16 cellular contexts compared by ENCODE assay signal in genomic region chr12:47711448-47711847, GRCh38. TPM values are rescaled to one million over a fixed set of nuclear protein-coding genes. Genes with fewer than 3 reads are reported as not detected.
DNase-seq lines count a peak whose midpoint lies in the region; ATAC-seq and TF ChIP-seq lines count a peak whose summit lies in the region.
"Had no signal": no experiment of that assay in that cellular context is flagged by ENCODE, and none has a peak within 500 bp of the region (broad histone marks: within the 10 kb centered on the region; RNA-seq: fewer than 3 reads in every experiment).

No MANE protein-coding gene starts in this region.

- H3K4me1 ChIP-seq in IMR-90 (ENCODE audit: control insufficient read depth, insufficient read depth, low read length) (peaks cover 3% of the 10 kb centered on the region; the same call in 1 of the 2 replicates), mesendoderm (ENCODE audit: control insufficient read depth, low read depth, low read length) (no peaks in the 10 kb centered on the region)
- H3K4me1 ChIP-seq: BE2C had no signal

- H3K27me3 ChIP-seq in IMR-90 (ENCODE audit: control insufficient read depth, insufficient read depth, low read length) (no peaks in the 10 kb centered on the region), mesendoderm (ENCODE audit: insufficient read depth, low read length, poor library complexity) (no peaks in the 10 kb centered on the region)
- H3K27me3 ChIP-seq: BE2C had no signal

- peaks cover 90% of the 10 kb centered on the region for H3K4me1 Mint-ChIP-seq in dendritic cell treated with granulocyte-macrophage colony-stimulating factor and Interleukin-4, amounts not matched to agents 40 ng/mL and 50 ng/mL, for 4 days (ENCODE audit: low read depth)

- no peak overlapping the region for H4K91ac ChIP-seq in IMR-90 (ENCODE audit: insufficient read depth, low read depth, low read length)

- POLR2A ChIA-PET in IMR-90 (lab: Charles Lee; ENCODE audit: unreplicated experiment): no interaction called here

- CTCF ChIA-PET in IMR-90 (lab: Yijun Ruan, JAX): interaction anchor here (1.1 to 1.4 kb wide), 2 partner anchors 61 to 126 kb away, joined by 3 read pairs; partner anchors contain the start of gene SLC48A1

- no peak overlapping the region for H3K14ac ChIP-seq in IMR-90 (replicated peaks; ENCODE audit: low read depth, low read length)

- H3K4me3 Mint-ChIP-seq in dendritic cell treated with granulocyte-macrophage colony-stimulating factor and Interleukin-4, amounts not matched to agents 40 ng/mL and 50 ng/mL, for 4 days: no peak overlapping the region
- H3K4me3 Mint-ChIP-seq: CD4-positive, alpha-beta memory T cell had no signal

- H3K9ac ChIP-seq in IMR-90 (ENCODE audit: low read depth, low read length): no peak overlapping the region
- H3K9ac ChIP-seq in mesendoderm (ENCODE audit: low read length): no peak overlapping the region

- TF ChIP-seq CTCF in IMR-90 (conservative IDR thresholded peaks at IDR 0.05; ENCODE audit: low read depth, low read length): no peak

- H2BK15ac ChIP-seq in IMR-90 (ENCODE audit: low read depth, low read length) (no peak overlapping the region), mesendoderm (replicated peaks; ENCODE audit: low read depth) (no peak overlapping the region)

- intact Hi-C loops in IMR-90 (cut with micrococcal nuclease): loop anchor here (10.0 kb wide), 1 partner anchor 453 kb away; no protein-coding TSS in a partner anchor
- intact Hi-C loops in dendritic cell treated with granulocyte-macrophage colony-stimulating factor and Interleukin-4, amounts not matched to agents 40 ng/mL and 50 ng/mL, for 4 days (cut with micrococcal nuclease): loop anchor here (5.0 to 10.0 kb wide), 2 partner anchors 191 to 233 kb away; partner anchors contain the start of gene VDR

- H2AK9ac ChIP-seq in IMR-90 (replicated peaks; ENCODE audit: low read depth, low read length, poor library complexity): peak overlapping the region; percentile 56

- H4K5ac ChIP-seq in IMR-90 (ENCODE audit: low read depth, low read length) (no peak overlapping the region), mesendoderm (ENCODE audit: low read length) (no peak overlapping the region)

- no peak overlapping the region for H2AFZ ChIP-seq in IMR-90 (replicated peaks; ENCODE audit: low read length, poor library complexity)

- 93% methylated on average over 3 of the region's 5 CpGs; no CpG with 5 or more reads in 1 of the 2 experiments for WGBS in IMR-90 (ENCODE audit: extremely low coverage in 2 of 2, insufficient read length in 1 of 2), 2 experiments
- no CpG with 5 or more reads among the region's 5 CpGs for WGBS in mesendoderm (ENCODE audit: extremely low coverage, insufficient coverage, low lambda C conversion rate)

- no peak overlapping the region for H4K8ac ChIP-seq in IMR-90 (ENCODE audit: low read depth in 2 of 2, low read length in 2 of 2)
- H4K8ac ChIP-seq in mesendoderm (ENCODE audit: low read depth, low read length): no peak overlapping the region

- H3K36me3 Mint-ChIP-seq in dendritic cell treated with granulocyte-macrophage colony-stimulating factor and Interleukin-4, amounts not matched to agents 40 ng/mL and 50 ng/mL, for 4 days (ENCODE audit: low read depth): peaks cover 7% of the 10 kb centered on the region
- H3K36me3 Mint-ChIP-seq: IgD-negative memory B cell had no signal

- H3K27ac Mint-ChIP-seq in dendritic cell treated with granulocyte-macrophage colony-stimulating factor and Interleukin-4, amounts not matched to agents 40 ng/mL and 50 ng/mL, for 4 days: peak overlapping the region; percentile 74
- H3K27ac Mint-ChIP-seq: IgD-negative memory B cell had no signal

- H3K4ac ChIP-seq in IMR-90 (ENCODE audit: low read depth, low read length): no peak overlapping the region
- no peak overlapping the region for H3K4ac ChIP-seq in mesendoderm (ENCODE audit: low read depth, low read length)

- H3K27me3 Mint-ChIP-seq in dendritic cell treated with granulocyte-macrophage colony-stimulating factor and Interleukin-4, amounts not matched to agents 40 ng/mL and 50 ng/mL, for 4 days: peaks cover 4% of the 10 kb centered on the region
- H3K27me3 Mint-ChIP-seq: CD4-positive, alpha-beta memory T cell; IgD-negative memory B cell had no signal

- H3K9me1 ChIP-seq in IMR-90 (ENCODE audit: insufficient read depth, low read length): no peaks in the 10 kb centered on the region

- no peak for DNase-seq in IMR-90
- DNase-seq in mesendoderm: no peak
- DNase-seq in NCI-H146 (lab: John Stamatoyannopoulos, UW): no peak
- DNase-seq in MV-4-11 (lab: John Stamatoyannopoulos, UW): no peak
- DNase-seq: BE2C; CD4-positive, alpha-beta memory T cell; DMS79; GOT3 had no signal

- H2BK20ac ChIP-seq in IMR-90 (ENCODE audit: low read depth, low read length): no peak overlapping the region

- H2BK5ac ChIP-seq in IMR-90 (ENCODE audit: low read depth, low read length, poor library complexity, severe bottlenecking) (no peak overlapping the region), mesendoderm (ENCODE audit: low read length) (no peak overlapping the region)

- peaks cover 5 to 9% of the 10 kb centered on the region in 2 experiments; a peak in 2 of 4 replicates for H3K79me1 ChIP-seq in IMR-90 (ENCODE audit: low read depth in 1 of 2, low read length in 2 of 2)
- H3K79me1 ChIP-seq in mesendoderm (ENCODE audit: low read length): no peaks in the 10 kb centered on the region

- BruUV-seq in IMR-90 (replicated peaks; lab: Mats Ljungman, UMichigan): no TSS peak

- H3K4me2 ChIP-seq in IMR-90 (ENCODE audit: low read depth, low read length) (no peak overlapping the region), mesendoderm (ENCODE audit: low read length) (no peak overlapping the region)
- H3K4me2 ChIP-seq: A549 had no signal

- TF ChIP-seq POLR2A in IMR-90 (IDR thresholded peaks at IDR 0.05; ENCODE audit: low read depth, low read length): no peak

- in situ Hi-C loops in IMR-90 (cut with MboI; ENCODE audit: low sequenced_read_pairs): loop anchor here (5.0 kb wide), 2 partner anchors 66 to 126 kb away; no protein-coding TSS in a partner anchor

- TF ChIP-seq RAD21 in IMR-90 (IDR thresholded peaks at IDR 0.05; ENCODE audit: low read length): no peak

- H3K27ac ChIP-seq in IMR-90 (ENCODE audit: insufficient read depth, low read length) (no peak overlapping the region), mesendoderm (ENCODE audit: low read depth, low read length) (no peak overlapping the region)
- H3K27ac ChIP-seq: A549, C4-2B, HL-60 had no signal

- H2BK120ac ChIP-seq in IMR-90 (ENCODE audit: low read depth, low read length) (no peak overlapping the region), mesendoderm (ENCODE audit: low read depth, low read length) (no peak overlapping the region)

- H3K23ac ChIP-seq in IMR-90 (ENCODE audit: low read depth, low read length): no peak overlapping the region
- no peak overlapping the region for H3K23ac ChIP-seq in mesendoderm (ENCODE audit: low read length)

- no peaks in the 10 kb centered on the region for H3K9me3 Mint-ChIP-seq in dendritic cell treated with granulocyte-macrophage colony-stimulating factor and Interleukin-4, amounts not matched to agents 40 ng/mL and 50 ng/mL, for 4 days
- H3K9me3 Mint-ChIP-seq: IgD-negative memory B cell had no signal

- H3K18ac ChIP-seq in IMR-90 (ENCODE audit: low read depth, low read length) (no peak overlapping the region), mesendoderm (ENCODE audit: low read length) (no peak overlapping the region)

- H4K20me1 ChIP-seq in IMR-90 (ENCODE audit: insufficient read depth, low read length): no peaks in the 10 kb centered on the region

- ATAC-seq in IMR-90 (ENCODE audit: low read depth) (no peak), HG02870 (IDR thresholded peaks at IDR 0.05; ENCODE audit: unreplicated experiment) (no peak)
- ATAC-seq: A549, GM12878 had no signal

- H2AK5ac ChIP-seq in IMR-90 (ENCODE audit: low read depth, low read length) (no peak overlapping the region), mesendoderm (ENCODE audit: low read length) (no peak overlapping the region)

- no peak overlapping the region for H3K4me3 ChIP-seq in IMR-90 (ENCODE audit: insufficient read depth, low read depth, low read length)
- H3K4me3 ChIP-seq in mesendoderm (ENCODE audit: low read length): no peak overlapping the region
- H3K4me3 ChIP-seq: A549, GM12878, HAP-1 had no signal

- H3K36me3 ChIP-seq in IMR-90 (ENCODE audit: control insufficient read depth, insufficient read depth, low read length) (no peaks in the 10 kb centered on the region), mesendoderm (ENCODE audit: control insufficient read depth, insufficient read depth, low read length) (no peaks in the 10 kb centered on the region)
- H3K36me3 ChIP-seq: BE2C, HAP-1 had no signal

- dilution Hi-C loops in IMR-90 (cut with HindIII; ENCODE audit: low sequenced_read_pairs, unreplicated experiment): no loop called here

- H3K9me3 ChIP-seq in IMR-90 (ENCODE audit: control insufficient read depth, insufficient read depth, low read length): no peaks in the 10 kb centered on the region
- H3K9me3 ChIP-seq: A549, BE2C, HAP-1 had no signal

- no peak overlapping the region for H3K56ac ChIP-seq in IMR-90 (ENCODE audit: extremely low read depth, insufficient read depth, low read length)
- H3K56ac ChIP-seq in mesendoderm (ENCODE audit: low read length): peak overlapping the region; percentile 11

- H3K79me2 ChIP-seq in mesendoderm (ENCODE audit: control insufficient read depth, insufficient read depth, low read length): no peaks in the 10 kb centered on the region

TF ChIP-seq in IMR-90, 13 proteins besides CTCF, POLR2A, EP300 and RAD21 (continues in another document):
- TF ChIP-seq CEBPB (IDR thresholded peaks at IDR 0.05; ENCODE audit: low read depth, low read length) (no peak), SMC3 (IDR thresholded peaks at IDR 0.05; ENCODE audit: low read depth, low read length) (no peak), MAZ (IDR thresholded peaks at IDR 0.05; ENCODE audit: borderline replicate concordance, low read depth, low read length) (no peak), MAFK (IDR thresholded peaks at IDR 0.05; ENCODE audit: low read depth, low read length) (no peak)

RNA-seq across cellular contexts. Expression of gene RPAP3, which starts 5.6 kb away (rescaled TPM):
- 10.6 and 20.0 TPM in 2 replicates for total RNA-seq in IMR-90 (2012; rRNA removed)
- 10.3 and 13.4 TPM in 2 replicates for polyA plus RNA-seq in IMR-90 (2012; rRNA removed)
- polyA plus RNA-seq in IMR-90 (2012; cell fraction: cytosol; rRNA removed): 0.77 and 1.2 TPM in 2 replicates
- polyA plus RNA-seq in IMR-90 (2012; cell fraction: nucleus; rRNA removed; ENCODE audit: low replicate concordance): 0.29 and 5.5 TPM in 2 replicates
- 56.4 TPM for polyA plus RNA-seq in mesendoderm (2013, experiment 1 of 2)
- 57.0 TPM for polyA plus RNA-seq in mesendoderm (2013, experiment 2 of 2)

RNA-seq across cellular contexts. Expression of gene ENDOU, which starts 13.8 kb away (rescaled TPM):
- total RNA-seq in IMR-90 (2012; rRNA removed): under 0.01 TPM in 2 replicates
- 0.07 and 0.09 TPM in 2 replicates for polyA plus RNA-seq in IMR-90 (2012; rRNA removed)
- polyA plus RNA-seq in IMR-90 (2012; cell fraction: cytosol; rRNA removed): 0.03 TPM in 1 of 2 replicates, not detected in the other
- polyA plus RNA-seq in IMR-90 (2012; cell fraction: nucleus; rRNA removed; ENCODE audit: low replicate concordance): 0.11 and 0.15 TPM in 2 replicates
- polyA plus RNA-seq in mesendoderm (2013, experiment 1 of 2): 0.04 TPM
- 0.03 TPM for polyA plus RNA-seq in mesendoderm (2013, experiment 2 of 2)
- total RNA-seq: CD4-positive, alpha-beta memory T cell had no signal
- polyA plus RNA-seq: A549; CD4-positive, alpha-beta memory T cell; IgD-negative memory B cell had no signal

RNA-seq across cellular contexts. Expression of gene RAPGEF3, which starts 47.2 kb away (rescaled TPM):
- 0.83 and 1.3 TPM in 2 replicates for total RNA-seq in IMR-90 (2012; rRNA removed)
- 2.0 and 2.9 TPM in 2 replicates for polyA plus RNA-seq in IMR-90 (2012; rRNA removed)
- 1.7 TPM in 2 replicates for polyA plus RNA-seq in IMR-90 (2012; cell fraction: cytosol; rRNA removed)
- 11.2 and 11.8 TPM in 2 replicates for polyA plus RNA-seq in IMR-90 (2012; cell fraction: nucleus; rRNA removed; ENCODE audit: low replicate concordance)
- 7.8 TPM for polyA plus RNA-seq in mesendoderm (2013, experiment 1 of 2)
- polyA plus RNA-seq in mesendoderm (2013, experiment 2 of 2): 7.4 TPM
